In the genomic region with DNA sequence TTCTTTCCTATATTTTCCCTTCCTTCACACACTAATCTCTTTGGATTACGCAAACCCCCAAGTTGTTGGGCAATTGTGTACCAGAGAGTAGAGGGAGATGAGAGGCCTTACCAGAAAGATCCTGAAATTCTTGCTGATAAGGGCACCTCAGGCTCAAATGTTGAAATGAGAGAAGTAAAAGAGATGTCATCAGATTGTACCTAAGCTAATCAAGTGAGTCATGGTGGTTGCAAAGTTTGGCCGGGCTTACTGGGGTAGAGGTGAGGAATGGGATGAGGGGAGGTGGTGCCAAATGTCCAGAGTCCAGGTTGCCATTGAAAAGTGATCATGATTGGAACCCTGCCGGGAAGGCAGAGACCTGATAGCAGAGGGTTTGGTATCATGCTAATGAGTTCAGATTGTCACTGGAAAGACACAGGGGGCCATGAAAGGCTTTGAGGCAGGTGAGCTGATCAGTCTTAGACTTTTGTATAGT, we compare ENCODE assay signal across 12 cellular contexts. TPM values are rescaled to one million over a fixed set of nuclear protein-coding genes. Genes with fewer than 3 reads are reported as not detected.
DNase-seq lines count a peak whose midpoint lies in the region; ATAC-seq and TF ChIP-seq lines count a peak whose summit lies in the region.
"Had no signal": no experiment of that assay in that cellular context is flagged by ENCODE, and none has a peak within 500 bp of the region (broad histone marks: within the 10 kb centered on the region; RNA-seq: fewer than 3 reads in every experiment).

No MANE protein-coding gene starts in this region.

- H3K27me3 ChIP-seq in SJCRH30: no peaks in the 10 kb centered on the region

- H3K4me3 ChIP-seq in HEK293 (ENCODE audit: low read depth, low read length) (no peak overlapping the region), fibroblast of pulmonary artery (replicated peaks; ENCODE audit: low read depth, low read length) (no peak overlapping the region), SJCRH30 (no peak overlapping the region)
- H3K4me3 ChIP-seq: HAP-1 had no signal

- CTCF ChIA-PET in HEK293 (lab: Yijun Ruan, JAX): interaction anchor here (1.4 kb wide), 1 partner anchor 13 kb away, joined by 3 read pairs; no protein-coding TSS in a partner anchor

- TF ChIP-seq CTCF in HEK293 (tag by site-specific recombination; IDR thresholded peaks at IDR 0.05): no peak
- no peak for TF ChIP-seq CTCF in fibroblast of pulmonary artery (IDR thresholded peaks at IDR 0.05; ENCODE audit: low read length, missing control alignments)

- H3K27ac ChIP-seq in HEK293 (ENCODE audit: extremely low read depth, low read depth, low read length) (no peak overlapping the region), SJCRH30 (no peak overlapping the region)

- DNase-seq in RPMI7951 (ENCODE audit: low read depth): peak; percentile 58
- DNase-seq in fibroblast of pulmonary artery (ENCODE audit: low read depth): peak; percentile 91
- DNase-seq in renal cortical epithelial cell (ENCODE audit: low read depth): peak; percentile 78
- no peak for DNase-seq in DMS153 (lab: John Stamatoyannopoulos, UW)
- no peak for DNase-seq in SJCRH30
- DNase-seq: DMS 273 treated with DMSO at 0.1 percent for 48 hours, NCI-H446 had no signal

- H3K36me3 ChIP-seq in HEK293 (ENCODE audit: control insufficient read depth in 2 of 2, insufficient read depth in 1 of 2, low read length in 2 of 2): no peaks in the 10 kb centered on the region
- H3K36me3 ChIP-seq in SJCRH30: no peaks in the 10 kb centered on the region
- H3K36me3 ChIP-seq: HAP-1 had no signal

- POLR2A ChIA-PET in HEK293 (lab: Yijun Ruan, JAX): no interaction called here

- H3K9me3 ChIP-seq in HEK293 (ENCODE audit: control insufficient read depth, insufficient read depth, low read depth, low read length) (no peaks in the 10 kb centered on the region), SJCRH30 (replicated peaks) (no peaks in the 10 kb centered on the region)
- H3K9me3 ChIP-seq: HAP-1 had no signal

- H3K4me1 ChIP-seq in HEK293 (ENCODE audit: control insufficient read depth, insufficient read depth, low read length) (0 out of 2 replicates have a peak, but pooled peaks cover 4% of the 10 kb centered on the region), SJCRH30 (no peaks in the 10 kb centered on the region)
- H3K4me1 ChIP-seq: HAP-1 had no signal

- ATAC-seq in HG02588 (IDR thresholded peaks at IDR 0.05; ENCODE audit: unreplicated experiment): no peak
- ATAC-seq in GM18517 (IDR thresholded peaks at IDR 0.05; ENCODE audit: unreplicated experiment): no peak

TF ChIP-seq in HEK293, 187 proteins besides CTCF, POLR2A, EP300 and RAD21:
- TF ChIP-seq, protein P1, sequence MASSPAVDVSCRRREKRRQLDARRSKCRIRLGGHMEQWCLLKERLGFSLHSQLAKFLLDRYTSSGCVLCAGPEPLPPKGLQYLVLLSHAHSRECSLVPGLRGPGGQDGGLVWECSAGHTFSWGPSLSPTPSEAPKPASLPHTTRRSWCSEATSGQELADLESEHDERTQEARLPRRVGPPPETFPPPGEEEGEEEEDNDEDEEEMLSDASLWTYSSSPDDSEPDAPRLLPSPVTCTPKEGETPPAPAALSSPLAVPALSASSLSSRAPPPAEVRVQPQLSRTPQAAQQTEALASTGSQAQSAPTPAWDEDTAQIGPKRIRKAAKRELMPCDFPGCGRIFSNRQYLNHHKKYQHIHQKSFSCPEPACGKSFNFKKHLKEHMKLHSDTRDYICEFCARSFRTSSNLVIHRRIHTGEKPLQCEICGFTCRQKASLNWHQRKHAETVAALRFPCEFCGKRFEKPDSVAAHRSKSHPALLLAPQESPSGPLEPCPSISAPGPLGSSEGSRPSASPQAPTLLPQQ (tag by site-specific recombination; IDR thresholded peaks at IDR 0.05): peak; percentile 59
- TF ChIP-seq ZFP37 (tag by site-specific recombination; IDR thresholded peaks at IDR 0.05) (peak; percentile 43; the same call in 1 of the 2 replicates), ZNF112 (tag by site-specific recombination; IDR thresholded peaks at IDR 0.05) (no peak), ZNF660 (tag by site-specific recombination; IDR thresholded peaks at IDR 0.05) (peak; percentile 55; the same call in 1 of the 2 replicates), ZNF19 (tag by site-specific recombination; IDR thresholded peaks at IDR 0.05; ENCODE audit: low read depth) (no peak)
- TF ChIP-seq, protein P2, sequence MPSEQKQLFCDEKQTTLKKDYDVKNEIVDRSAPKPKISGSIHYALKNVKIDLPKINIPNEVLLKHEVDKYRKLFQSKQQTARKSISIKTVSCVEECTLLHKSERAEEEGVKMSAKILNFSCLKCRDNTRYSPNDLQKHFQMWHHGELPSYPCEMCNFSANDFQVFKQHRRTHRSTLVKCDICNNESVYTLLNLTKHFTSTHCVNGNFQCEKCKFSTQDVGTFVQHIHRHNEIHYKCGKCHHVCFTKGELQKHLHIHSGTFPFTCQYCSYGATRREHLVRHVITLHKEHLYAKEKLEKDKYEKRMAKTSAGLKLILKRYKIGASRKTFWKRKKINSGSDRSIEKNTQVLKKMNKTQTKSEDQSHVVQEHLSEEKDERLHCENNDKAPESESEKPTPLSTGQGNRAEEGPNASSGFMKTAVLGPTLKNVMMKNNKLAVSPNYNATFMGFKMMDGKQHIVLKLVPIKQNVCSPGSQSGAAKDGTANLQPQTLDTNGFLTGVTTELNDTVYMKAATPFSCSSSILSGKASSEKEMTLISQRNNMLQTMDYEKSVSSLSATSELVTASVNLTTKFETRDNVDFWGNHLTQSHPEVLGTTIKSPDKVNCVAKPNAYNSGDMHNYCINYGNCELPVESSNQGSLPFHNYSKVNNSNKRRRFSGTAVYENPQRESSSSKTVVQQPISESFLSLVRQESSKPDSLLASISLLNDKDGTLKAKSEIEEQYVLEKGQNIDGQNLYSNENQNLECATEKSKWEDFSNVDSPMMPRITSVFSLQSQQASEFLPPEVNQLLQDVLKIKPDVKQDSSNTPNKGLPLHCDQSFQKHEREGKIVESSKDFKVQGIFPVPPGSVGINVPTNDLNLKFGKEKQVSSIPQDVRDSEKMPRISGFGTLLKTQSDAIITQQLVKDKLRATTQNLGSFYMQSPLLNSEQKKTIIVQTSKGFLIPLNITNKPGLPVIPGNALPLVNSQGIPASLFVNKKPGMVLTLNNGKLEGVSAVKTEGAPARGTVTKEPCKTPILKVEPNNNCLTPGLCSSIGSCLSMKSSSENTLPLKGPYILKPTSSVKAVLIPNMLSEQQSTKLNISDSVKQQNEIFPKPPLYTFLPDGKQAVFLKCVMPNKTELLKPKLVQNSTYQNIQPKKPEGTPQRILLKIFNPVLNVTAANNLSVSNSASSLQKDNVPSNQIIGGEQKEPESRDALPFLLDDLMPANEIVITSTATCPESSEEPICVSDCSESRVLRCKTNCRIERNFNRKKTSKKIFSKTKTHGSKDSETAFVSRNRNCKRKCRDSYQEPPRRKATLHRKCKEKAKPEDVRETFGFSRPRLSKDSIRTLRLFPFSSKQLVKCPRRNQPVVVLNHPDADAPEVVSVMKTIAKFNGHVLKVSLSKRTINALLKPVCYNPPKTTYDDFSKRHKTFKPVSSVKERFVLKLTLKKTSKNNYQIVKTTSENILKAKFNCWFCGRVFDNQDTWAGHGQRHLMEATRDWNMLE (tag by site-specific recombination; conservative IDR thresholded peaks at IDR 0.05; ENCODE audit: low read depth): 0 out of 2 replicates have a peak, but pooled peaks have one; percentile 33
- TF ChIP-seq, protein P3, sequence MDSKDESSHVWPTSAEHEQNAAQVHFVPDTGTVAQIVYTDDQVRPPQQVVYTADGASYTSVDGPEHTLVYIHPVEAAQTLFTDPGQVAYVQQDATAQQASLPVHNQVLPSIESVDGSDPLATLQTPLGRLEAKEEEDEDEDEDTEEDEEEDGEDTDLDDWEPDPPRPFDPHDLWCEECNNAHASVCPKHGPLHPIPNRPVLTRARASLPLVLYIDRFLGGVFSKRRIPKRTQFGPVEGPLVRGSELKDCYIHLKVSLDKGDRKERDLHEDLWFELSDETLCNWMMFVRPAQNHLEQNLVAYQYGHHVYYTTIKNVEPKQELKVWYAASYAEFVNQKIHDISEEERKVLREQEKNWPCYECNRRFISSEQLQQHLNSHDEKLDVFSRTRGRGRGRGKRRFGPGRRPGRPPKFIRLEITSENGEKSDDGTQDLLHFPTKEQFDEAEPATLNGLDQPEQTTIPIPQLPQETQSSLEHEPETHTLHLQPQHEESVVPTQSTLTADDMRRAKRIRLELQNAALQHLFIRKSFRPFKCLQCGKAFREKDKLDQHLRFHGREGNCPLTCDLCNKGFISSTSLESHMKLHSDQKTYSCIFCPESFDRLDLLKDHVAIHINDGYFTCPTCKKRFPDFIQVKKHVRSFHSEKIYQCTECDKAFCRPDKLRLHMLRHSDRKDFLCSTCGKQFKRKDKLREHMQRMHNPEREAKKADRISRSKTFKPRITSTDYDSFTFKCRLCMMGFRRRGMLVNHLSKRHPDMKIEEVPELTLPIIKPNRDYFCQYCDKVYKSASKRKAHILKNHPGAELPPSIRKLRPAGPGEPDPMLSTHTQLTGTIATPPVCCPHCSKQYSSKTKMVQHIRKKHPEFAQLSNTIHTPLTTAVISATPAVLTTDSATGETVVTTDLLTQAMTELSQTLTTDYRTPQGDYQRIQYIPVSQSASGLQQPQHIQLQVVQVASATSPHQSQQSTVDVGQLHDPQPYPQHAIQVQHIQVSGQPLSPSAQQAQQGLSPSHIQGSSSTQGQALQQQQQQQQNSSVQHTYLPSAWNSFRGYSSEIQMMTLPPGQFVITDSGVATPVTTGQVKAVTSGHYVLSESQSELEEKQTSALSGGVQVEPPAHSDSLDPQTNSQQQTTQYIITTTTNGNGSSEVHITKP (tag by site-specific recombination; IDR thresholded peaks at IDR 0.05): 0 out of 2 replicates have a peak, but pooled peaks have one; percentile 16
TF ChIP-seq in HEK293: peak in this region for 5.

RNA-seq across cellular contexts. Expression of a gene that starts 43.1 kb away (rescaled TPM):
- not detected in 2 replicates for total RNA-seq in RPMI7951 (2014; rRNA removed; shearing (Covaris generic))
- total RNA-seq in renal cortical epithelial cell: not detected in 2 replicates
- total RNA-seq in SJCRH30 (2014; rRNA removed; shearing (Covaris generic)): not detected in 2 replicates
- total RNA-seq: activated T-helper 1 cell treated with anti-CD3 and anti-CD28 coated beads, Interleukin-12 subunit alpha, Interleukin-12 subunit beta, Interleukin-2, Interleukin-4 antibody, amounts not matched to agents 30 ng/mL and 10 ng/mL and 1 ng/mL, durations not matched to agents 14 hours and 24 hours and 36 hours had no signal

Comparison
In these comparisons a context has a peak if more than half of its experiments do, and no peak if none do; other contexts are left out.
1. DNase-seq: peak in RPMI7951 (single experiment), fibroblast of pulmonary artery (single experiment) and renal cortical epithelial cell (single experiment); none in DMS153 (single experiment) and SJCRH30 (0 of 2).